In genomic region chr1:28553229-28553930, GRCh38 we compare ENCODE assay signal across 8 cellular contexts. TPM values are rescaled to one million over a fixed set of nuclear protein-coding genes. Genes with fewer than 3 reads are reported as not detected.
A peak's percentile ranks its signal among the peaks of the same experiment; 100 is the strongest.
DNase-seq lines count a peak whose midpoint lies in the region; ATAC-seq and TF ChIP-seq lines count a peak whose summit lies in the region.

No MANE protein-coding gene starts in this region.

- H3K4me3 Mint-ChIP-seq in activated CD4-positive, alpha-beta memory T cell treated with anti-CD3 and anti-CD28 coated beads for 36 hours: peak overlapping the region; percentile 98

- no peak for TF ChIP-seq EP300 in tibial nerve (IDR thresholded peaks at IDR 0.05)

- H3K36me3 Mint-ChIP-seq in activated CD4-positive, alpha-beta memory T cell treated with anti-CD3 and anti-CD28 coated beads for 36 hours: peaks cover 19% of the 10 kb centered on the region

- peak; percentile 33 for DNase-seq in NCI-H345 (lab: John Stamatoyannopoulos, UW)
- DNase-seq in NCI-H345 treated with DMSO at 0.1 percent for 48 hours (lab: John Stamatoyannopoulos, UW; ENCODE audit: unreplicated experiment): no peak
- no peak for DNase-seq in Jurkat, Clone E6-1 (ENCODE audit: low read depth, low spot score)
- DNase-seq in activated CD4-positive, alpha-beta memory T cell treated with anti-CD3 and anti-CD28 coated beads for 36 hours: peak; percentile 50
- no peak for DNase-seq in epithelial cell of proximal tubule (ENCODE audit: low read depth)
- DNase-seq in midbrain (lab: John Stamatoyannopoulos, UW): peak; percentile 56
- peak in 1 of 2 donors; percentile 9 for DNase-seq in tibial nerve (ENCODE audit: low spot score in 2 of 2)

- H3K4me3 ChIP-seq in Jurkat, Clone E6-1 (ENCODE audit: low read length): peak overlapping the region; percentile 93
- peak overlapping the region; percentile 100 for H3K4me3 ChIP-seq in epithelial cell of proximal tubule (ENCODE audit: low read depth, low read length)
- H3K4me3 ChIP-seq in tibial nerve: peak overlapping the region; percentile 59 to 79 (median 68)

- no peaks in the 10 kb centered on the region for H3K9me3 ChIP-seq in tibial nerve

- peaks cover 17% of the 10 kb centered on the region for H3K4me1 Mint-ChIP-seq in activated CD4-positive, alpha-beta memory T cell treated with anti-CD3 and anti-CD28 coated beads for 36 hours (ENCODE audit: low read depth)

- CTCF ChIA-PET in activated CD4-positive, alpha-beta memory T cell treated with anti-CD3 and anti-CD28 coated beads for 36 hours (lab: Charles Lee): interaction anchor here (0.9 to 3.3 kb wide), 9 partner anchors 11 to 324 kb away, joined by 3 to 14 read pairs (median 4); no protein-coding TSS in a partner anchor

- intact Hi-C loops in activated CD4-positive, alpha-beta memory T cell treated with anti-CD3 and anti-CD28 coated beads for 36 hours (cut with micrococcal nuclease): loop anchor here (1.0 to 10.0 kb wide), 3 partner anchors 28 to 225 kb away; partner anchors contain the start of genes MED18, RNU11 and TAF12

- TF ChIP-seq POLR2A in tibial nerve (IDR thresholded peaks at IDR 0.05): no peak

- H3K27ac Mint-ChIP-seq in activated CD4-positive, alpha-beta memory T cell treated with anti-CD3 and anti-CD28 coated beads for 36 hours: peak overlapping the region; percentile 96

- peak; percentile 21 for ATAC-seq in GM21619 (IDR thresholded peaks at IDR 0.05; ENCODE audit: unreplicated experiment)

- H3K27ac ChIP-seq in tibial nerve: peak overlapping the region; percentile 68 to 91 (median 86)

- H3K36me3 ChIP-seq in tibial nerve: peaks cover 0 to 39% (median 2%) of the 10 kb centered on the region in 3 donors

- TF ChIP-seq CTCF in epithelial cell of proximal tubule (conservative IDR thresholded peaks at IDR 0.05; ENCODE audit: low read depth, low read length) (no peak), tibial nerve (IDR thresholded peaks at IDR 0.05) (no peak)

- POLR2A ChIA-PET in activated CD4-positive, alpha-beta memory T cell treated with anti-CD3 and anti-CD28 coated beads for 36 hours (lab: Charles Lee): interaction anchor here (0.7 to 4.5 kb wide), 14 partner anchors 10 to 183 kb away, joined by 3 to 86 read pairs (median 5); partner anchors contain the start of genes GMEB1, RCC1, RNU11 and TAF12

- no peaks in the 10 kb centered on the region for H3K27me3 ChIP-seq in tibial nerve

- no peaks in the 10 kb centered on the region for H3K27me3 Mint-ChIP-seq in activated CD4-positive, alpha-beta memory T cell treated with anti-CD3 and anti-CD28 coated beads for 36 hours

- H3K4me1 ChIP-seq in tibial nerve: peaks cover 0 to 21% (median 5%) of the 10 kb centered on the region in 4 donors

- 1 to 2% methylated on average over 31 of the region's 31 CpGs for WGBS in tibial nerve, 2 donors

- no peaks in the 10 kb centered on the region for H3K9me3 Mint-ChIP-seq in activated CD4-positive, alpha-beta memory T cell treated with anti-CD3 and anti-CD28 coated beads for 36 hours

RNA-seq across cellular contexts. Expression of gene TRNAU1AP, which starts 0.5 kb away (rescaled TPM):
- 45.5 TPM for polyA plus RNA-seq in Jurkat, Clone E6-1 (2012; ENCODE audit: insufficient read depth, insufficient read length)
- 10 to 100 TPM; 57.3 to 59.6 TPM for total RNA-seq in activated CD4-positive, alpha-beta memory T cell treated with anti-CD3 and anti-CD28 coated beads for 36 hours
- total RNA-seq in epithelial cell of proximal tubule (23.9 and 30.4 TPM in 2 replicates), tibial nerve (10 to 100 TPM; 22.6 to 35.2 (median 29.3) TPM)

RNA-seq across cellular contexts. Expression of gene RAB42, which starts 38.7 kb away (rescaled TPM):
- polyA plus RNA-seq in Jurkat, Clone E6-1 (2012; ENCODE audit: insufficient read depth, insufficient read length): not detected
- total RNA-seq in activated CD4-positive, alpha-beta memory T cell treated with anti-CD3 and anti-CD28 coated beads for 36 hours: not detected
- 14.5 and 18.3 TPM in 2 replicates for total RNA-seq in epithelial cell of proximal tubule
- total RNA-seq in tibial nerve: 1 to 10 TPM in 3 of 4 donors, under 1 TPM in 1; 0.87 to 8.7 (median 1.6) TPM

RNA-seq across cellular contexts. Expression of gene RCC1, which starts 47.5 kb away (rescaled TPM):
- polyA plus RNA-seq in Jurkat, Clone E6-1 (2012; ENCODE audit: insufficient read depth, insufficient read length): 157 TPM
- 10 to 100 TPM; 83.5 to 86.1 TPM for total RNA-seq in activated CD4-positive, alpha-beta memory T cell treated with anti-CD3 and anti-CD28 coated beads for 36 hours
- total RNA-seq in epithelial cell of proximal tubule (46.3 and 105 TPM in 2 replicates), tibial nerve (10 to 100 TPM; 13.5 to 36.9 (median 19.3) TPM)

Comparison
In these comparisons a context has a peak if more than half of its experiments do, and no peak if none do; other contexts are left out.
1. DNase-seq: peak in NCI-H345 (single experiment), activated CD4-positive, alpha-beta memory T cell treated with anti-CD3 and anti-CD28 coated beads for 36 hours (single experiment) and midbrain (single experiment); none in NCI-H345 treated with DMSO at 0.1 percent for 48 hours (single experiment), Jurkat, Clone E6-1 (single experiment) and epithelial cell of proximal tubule (single experiment).
2. Peak in every context shown above with its lines, with median percentiles within 50 percentile points of each other: H3K4me3 ChIP-seq.